In genomic region chr1:160326393-160326792, GRCh38 we compare ENCODE assay signal across 21 cellular contexts. TPM values are rescaled to one million over a fixed set of nuclear protein-coding genes. Genes with fewer than 3 reads are reported as not detected.
DNase-seq lines count a peak whose midpoint lies in the region; ATAC-seq, FAIRE-seq and TF ChIP-seq lines count a peak whose summit lies in the region.
"Had no signal": no experiment of that assay in that cellular context is flagged by ENCODE, and none has a peak within 500 bp of the region (broad histone marks: within the 10 kb centered on the region; RNA-seq: fewer than 3 reads in every experiment).

No MANE protein-coding gene starts in this region.

- TF ChIP-seq CTCF in K562 (IDR thresholded peaks at IDR 0.05 in 2 of 3, conservative IDR thresholded peaks at IDR 0.05 in 1 of 3; ENCODE audit: insufficient read depth in 2 of 3, low read depth in 1 of 3, low read length in 3 of 3): no peak

- no peak for TF ChIP-seq EP300 in K562 (IDR thresholded peaks at IDR 0.05; ENCODE audit: low read length)

- ATAC-seq in K562 (no peak), HG02884 (IDR thresholded peaks at IDR 0.05; ENCODE audit: unreplicated experiment) (no peak), HG03039 (IDR thresholded peaks at IDR 0.05; ENCODE audit: unreplicated experiment) (no peak)

- H3K4me3 ChIP-seq in K562: no peak overlapping the region
- H3K4me3 ChIP-seq: BLaER1, HAP-1 had no signal

- no peaks in the 10 kb centered on the region for H4K20me1 ChIP-seq in K562 (replicated peaks; ENCODE audit: control insufficient read depth, insufficient read depth, low read length)

- H3K36me3 ChIP-seq in K562 (ENCODE audit: control insufficient read depth, insufficient read depth, low read length): peaks cover 87% of the 10 kb centered on the region

- BruUV-seq in K562 (replicated peaks; lab: Mats Ljungman, UMichigan): no TSS peak

- WGBS in K562 (ENCODE audit: insufficient coverage, low coverage, missing lambda C conversion rate): 90% methylated on average over 7 of the region's 7 CpGs

- intact Hi-C loops in K562 (cut with micrococcal nuclease): no loop called here

- H2AFZ ChIP-seq in K562 (ENCODE audit: low read depth, low read length): no peak overlapping the region

- no peak overlapping the region for H3K27ac ChIP-seq in K562 (ENCODE audit: extremely low read depth, low read depth, low read length)
- peak overlapping the region; percentile 92 for H3K27ac ChIP-seq in layer of hippocampus (ENCODE audit: low read depth, low read length)
- H3K27ac ChIP-seq: BLaER1 had no signal

- no peak for TF ChIP-seq RAD21 in K562 (CRISPR knock-in tag; conservative IDR thresholded peaks at IDR 0.05 in 1 of 2, IDR thresholded peaks at IDR 0.05 in 1 of 2)

- FAIRE-seq in K562 (lab: Jason Lieb, UNC): peak; percentile 61
- FAIRE-seq: A204.1 had no signal

- CTCF ChIA-PET in K562 (lab: Yijun Ruan, JAX; ENCODE audit: low intra/inter-chr PET ratio): no interaction called here

- no peak overlapping the region for H3K4me2 ChIP-seq in K562 (ENCODE audit: insufficient read depth, low read length)
- H3K4me2 ChIP-seq: BLaER1 had no signal

- H3K27me3 ChIP-seq in K562 (ENCODE audit: control insufficient read depth in 2 of 2, insufficient read depth in 2 of 2, low read length in 2 of 2) (no peaks in the 10 kb centered on the region), layer of hippocampus (ENCODE audit: control insufficient read depth, insufficient read depth, low read length) (no peaks in the 10 kb centered on the region)
- H3K27me3 ChIP-seq: BLaER1 had no signal

- no peak overlapping the region for H3K9ac ChIP-seq in K562 (ENCODE audit: insufficient read depth in 1 of 2, low read depth in 2 of 2, low read length in 2 of 2)
- H3K9ac ChIP-seq: BLaER1 had no signal

- no peaks in the 10 kb centered on the region for H3K9me1 ChIP-seq in K562 (ENCODE audit: control insufficient read depth, insufficient read depth, low read length)

- TF ChIP-seq POLR2A in K562 (conservative IDR thresholded peaks at IDR 0.05): no peak

- 0 out of 3 replicates have a peak, but pooled peaks cover 4% of the 10 kb centered on the region for H3K79me2 ChIP-seq in K562 (ENCODE audit: control insufficient read depth, insufficient read depth, low read length)

- no peaks in the 10 kb centered on the region; a peak in 1 of 5 replicates for H3K4me1 ChIP-seq in K562 (replicated peaks in 1 of 2; ENCODE audit: control insufficient read depth in 2 of 2, insufficient read depth in 2 of 2, low read length in 2 of 2)
- H3K4me1 ChIP-seq: BLaER1, HAP-1 had no signal

- in situ Hi-C loops in K562 (cut with MboI): no loop called here

- no peaks in the 10 kb centered on the region for H3K9me3 ChIP-seq in K562 (replicated peaks; ENCODE audit: control insufficient read depth, insufficient read depth, low read depth, low read length)
- H3K9me3 ChIP-seq: BLaER1, HAP-1 had no signal

- POLR2A ChIA-PET in K562 (lab: Yijun Ruan, JAX): interaction anchor here (0.6 to 1.2 kb wide), 5 partner anchors 11 to 39 kb away, joined by 3 to 4 read pairs (median 3); no protein-coding TSS in a partner anchor

- DNase-seq in DMS79 treated with DMSO at 0.1 percent for 48 hours (lab: John Stamatoyannopoulos, UW) (peak; percentile 78), OCI-M1 (lab: John Stamatoyannopoulos, UW) (peak; percentile 24), K562 (ENCODE audit: extremely low read depth in 1 of 4, low spot score in 3 of 4) (no peak), NCI-H1048 (lab: John Stamatoyannopoulos, UW) (no peak), hypothalamus (lab: John Stamatoyannopoulos, UW) (no peak)
- DNase-seq: CD4-positive, alpha-beta memory T cell; DMS53; Kasumi-1; MM.1S; NCI-H1105 treated with DMSO at 0.1 percent for 48 hours; NCI-H1694 treated with DMSO at 0.1 percent for 48 hours; NCI-H510A; NCI-H774 had no signal

TF ChIP-seq in K562, 482 proteins besides CTCF, POLR2A, EP300 and RAD21 (continues in another document):
- TF ChIP-seq NBN (IDR thresholded peaks at IDR 0.05; ENCODE audit: low read depth): no peak

RNA-seq across cellular contexts. Expression of gene COPA, which starts 16.7 kb away (rescaled TPM):
- total RNA-seq in K562 (2011; cell fraction: chromatin; rRNA removed; ENCODE audit: low replicate concordance): 224 and 416 TPM in 2 replicates
- 117 and 133 TPM in 2 replicates for total RNA-seq in K562 (2011; cell fraction: nucleolus; rRNA removed)
- total RNA-seq in K562 (2011; cell fraction: nucleoplasm; rRNA removed): 151 and 175 TPM in 2 replicates
- 93.5 and 121 TPM in 2 replicates for total RNA-seq in K562 (2014; rRNA removed)
- 79.9 and 92.1 TPM in 2 replicates for total RNA-seq in K562 (2014; rRNA removed; fragmentation: Illumina TruSeq; extraction: Trizol)
- 73.1 and 80.7 TPM in 2 replicates for total RNA-seq in K562 (2015; rRNA removed; fragmentation: Illumina TruSeq; extraction: Trizol)
- 102 and 110 TPM in 2 replicates for total RNA-seq in K562 (2021)
- 222 and 236 TPM in 2 replicates for polyA plus RNA-seq in K562 (2011; rRNA removed)
- polyA plus RNA-seq in K562 (2011; cell fraction: cytosol; rRNA removed): 140 and 207 TPM in 2 replicates
- 79.0 and 109 TPM in 2 replicates for polyA plus RNA-seq in K562 (2011; cell fraction: nucleus; rRNA removed)
- polyA plus RNA-seq in K562 (2012): 107 and 187 TPM in 2 replicates
- 119 and 154 TPM in 2 replicates for polyA plus RNA-seq in K562 (2014; fragmentation: Illumina TruSeq; extraction: Trizol)
- polyA plus RNA-seq in K562 (2014; fragmentation: Nextera tagmentation; extraction: Ambion mirVana): 100 to 1,000 TPM in 1 of 2 experiments, 10 to 100 TPM in 1; 49.8 to 123 TPM
- polyA plus RNA-seq in K562 (2014; rRNA removed): 99.5 and 125 TPM in 2 replicates
- polyA minus RNA-seq in K562 (2011; rRNA and poly(A)+ RNA removed): 382 and 419 TPM in 2 replicates
- 161 and 169 TPM in 2 replicates for polyA minus RNA-seq in K562 (2011; cell fraction: cytosol; rRNA and poly(A)+ RNA removed)
- 73.5 and 122 TPM in 2 replicates for polyA minus RNA-seq in K562 (2011; cell fraction: nucleus; rRNA and poly(A)+ RNA removed)

RNA-seq across cellular contexts. Expression of gene NCSTN, which starts 16.8 kb away (rescaled TPM):
- 203 and 289 TPM in 2 replicates for total RNA-seq in K562 (2011; cell fraction: chromatin; rRNA removed; ENCODE audit: low replicate concordance)
- 237 and 279 TPM in 2 replicates for total RNA-seq in K562 (2011; cell fraction: nucleolus; rRNA removed)
- 253 and 291 TPM in 2 replicates for total RNA-seq in K562 (2011; cell fraction: nucleoplasm; rRNA removed)
- total RNA-seq in K562 (2014; rRNA removed): 21.3 and 27.3 TPM in 2 replicates
- total RNA-seq in K562 (2014; rRNA removed; fragmentation: Illumina TruSeq; extraction: Trizol): 34.9 and 35.8 TPM in 2 replicates
- total RNA-seq in K562 (2015; rRNA removed; fragmentation: Illumina TruSeq; extraction: Trizol): 37.2 and 42.3 TPM in 2 replicates
- 54.1 and 57.9 TPM in 2 replicates for total RNA-seq in K562 (2021)
- 64.3 and 104 TPM in 2 replicates for polyA plus RNA-seq in K562 (2011; rRNA removed)
- 103 and 114 TPM in 2 replicates for polyA plus RNA-seq in K562 (2011; cell fraction: cytosol; rRNA removed)
- polyA plus RNA-seq in K562 (2011; cell fraction: nucleus; rRNA removed): 178 and 195 TPM in 2 replicates
- polyA plus RNA-seq in K562 (2012): 46.6 and 93.0 TPM in 2 replicates
- polyA plus RNA-seq in K562 (2014; fragmentation: Illumina TruSeq; extraction: Trizol): 75.9 and 91.1 TPM in 2 replicates
- 10 to 100 TPM; 46.0 to 68.7 TPM for polyA plus RNA-seq in K562 (2014; fragmentation: Nextera tagmentation; extraction: Ambion mirVana)
- polyA plus RNA-seq in K562 (2014; rRNA removed): 55.3 and 60.7 TPM in 2 replicates
- 85.4 and 89.2 TPM in 2 replicates for polyA minus RNA-seq in K562 (2011; rRNA and poly(A)+ RNA removed)
- polyA minus RNA-seq in K562 (2011; cell fraction: cytosol; rRNA and poly(A)+ RNA removed): 40.9 and 45.8 TPM in 2 replicates
- 56.5 and 78.1 TPM in 2 replicates for polyA minus RNA-seq in K562 (2011; cell fraction: nucleus; rRNA and poly(A)+ RNA removed)

RNA-seq across cellular contexts. Expression of gene NHLH1, which starts 40.5 kb away (rescaled TPM):
- 1.5 and 2.6 TPM in 2 replicates for total RNA-seq in K562 (2011; cell fraction: chromatin; rRNA removed; ENCODE audit: low replicate concordance)
- total RNA-seq in K562 (2011; cell fraction: nucleolus; rRNA removed): 1.3 and 2.0 TPM in 2 replicates
- 2.5 and 2.9 TPM in 2 replicates for total RNA-seq in K562 (2011; cell fraction: nucleoplasm; rRNA removed)
- total RNA-seq in K562 (2014; rRNA removed) (0.09 and 0.16 TPM in 2 replicates), K562 (2014; rRNA removed; fragmentation: Illumina TruSeq; extraction: Trizol) (0.33 and 0.35 TPM in 2 replicates), K562 (2015; rRNA removed; fragmentation: Illumina TruSeq; extraction: Trizol) (not detected in 2 replicates), K562 (2021) (0.78 and 0.84 TPM in 2 replicates)
- polyA plus RNA-seq in K562 (2011; rRNA removed) (0.29 and 0.57 TPM in 2 replicates), K562 (2014; fragmentation: Illumina TruSeq; extraction: Trizol) (0.88 and 1.0 TPM in 2 replicates), K562 (2014; fragmentation: Nextera tagmentation; extraction: Ambion mirVana) (under 1 TPM; 0.20 to 0.37 TPM), K562 (2014; rRNA removed) (1.3 and 1.4 TPM in 2 replicates)
- polyA plus RNA-seq in K562 (2011; cell fraction: cytosol; rRNA removed): 0.40 and 0.71 TPM in 2 replicates
- 1.2 and 1.4 TPM in 2 replicates for polyA plus RNA-seq in K562 (2011; cell fraction: nucleus; rRNA removed)
- 0.31 and 1.6 TPM in 2 replicates for polyA plus RNA-seq in K562 (2012)
- 0.21 and 0.25 TPM in 2 replicates for polyA minus RNA-seq in K562 (2011; rRNA and poly(A)+ RNA removed)
- polyA minus RNA-seq in K562 (2011; cell fraction: cytosol; rRNA and poly(A)+ RNA removed): 0.46 TPM in 1 of 2 replicates, not detected in the other
- 0.40 and 0.78 TPM in 2 replicates for polyA minus RNA-seq in K562 (2011; cell fraction: nucleus; rRNA and poly(A)+ RNA removed)
- total RNA-seq: SK-MEL-5 had no signal
- polyA plus RNA-seq: CD4-positive, alpha-beta memory T cell; IgD-negative memory B cell had no signal

RNA-seq across cellular contexts. Expression of gene PEX19, which starts 41.5 kb away (rescaled TPM):
- 77.5 and 114 TPM in 2 replicates for total RNA-seq in K562 (2011; cell fraction: chromatin; rRNA removed; ENCODE audit: low replicate concordance)
- 65.7 and 66.1 TPM in 2 replicates for total RNA-seq in K562 (2011; cell fraction: nucleolus; rRNA removed)
- total RNA-seq in K562 (2011; cell fraction: nucleoplasm; rRNA removed): 63.5 and 65.6 TPM in 2 replicates
- total RNA-seq in K562 (2014; rRNA removed): 35.6 and 36.5 TPM in 2 replicates
- 44.5 and 51.3 TPM in 2 replicates for total RNA-seq in K562 (2014; rRNA removed; fragmentation: Illumina TruSeq; extraction: Trizol)
- total RNA-seq in K562 (2015; rRNA removed; fragmentation: Illumina TruSeq; extraction: Trizol): 35.6 and 37.3 TPM in 2 replicates
- total RNA-seq in K562 (2021): 60.2 and 64.9 TPM in 2 replicates
- polyA plus RNA-seq in K562 (2011; rRNA removed): 70.2 and 91.6 TPM in 2 replicates
- 30.5 and 46.0 TPM in 2 replicates for polyA plus RNA-seq in K562 (2011; cell fraction: cytosol; rRNA removed)
- polyA plus RNA-seq in K562 (2011; cell fraction: nucleus; rRNA removed): 65.1 and 108 TPM in 2 replicates
- polyA plus RNA-seq in K562 (2012): 32.2 and 50.3 TPM in 2 replicates
- 51.9 and 59.8 TPM in 2 replicates for polyA plus RNA-seq in K562 (2014; fragmentation: Illumina TruSeq; extraction: Trizol)
- polyA plus RNA-seq in K562 (2014; fragmentation: Nextera tagmentation; extraction: Ambion mirVana): 100 to 1,000 TPM in 1 of 2 experiments, 10 to 100 TPM in 1; 81.2 to 103 TPM
- polyA plus RNA-seq in K562 (2014; rRNA removed): 32.5 and 33.7 TPM in 2 replicates
- 88.3 and 89.0 TPM in 2 replicates for polyA minus RNA-seq in K562 (2011; rRNA and poly(A)+ RNA removed)
- 17.8 and 19.0 TPM in 2 replicates for polyA minus RNA-seq in K562 (2011; cell fraction: cytosol; rRNA and poly(A)+ RNA removed)
- polyA minus RNA-seq in K562 (2011; cell fraction: nucleus; rRNA and poly(A)+ RNA removed): 39.7 and 59.8 TPM in 2 replicates

Comparison
In these comparisons a context has a peak if more than half of its experiments do, and no peak if none do; other contexts are left out.
1. DNase-seq: peak in DMS79 treated with DMSO at 0.1 percent for 48 hours (single experiment) and OCI-M1 (single experiment); none in K562 (0 of 4), NCI-H1048 (single experiment) and hypothalamus (0 of 51).